ENCODE assay signal across 29 cellular contexts in the genomic region with DNA sequence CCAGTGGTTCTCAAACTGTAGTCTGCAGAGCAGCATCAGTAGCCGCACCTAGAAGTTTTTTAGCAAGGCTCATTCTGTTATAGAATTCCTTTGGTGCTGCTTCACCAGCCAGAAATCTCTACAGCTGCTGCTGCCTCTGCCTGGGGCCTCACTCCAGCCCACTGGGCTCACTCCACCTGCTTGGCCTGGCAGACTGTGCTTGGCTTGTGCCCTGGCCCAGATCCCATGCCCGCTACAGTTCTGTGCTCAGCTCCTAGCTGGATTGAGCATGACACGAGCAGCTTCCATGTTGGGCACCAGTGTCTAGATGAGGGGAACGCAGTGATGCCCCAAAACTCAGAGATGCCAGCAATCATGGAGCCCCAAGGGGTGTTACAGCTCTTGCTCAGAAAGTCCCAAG. TPM values are rescaled to one million over a fixed set of nuclear protein-coding genes. Genes with fewer than 3 reads are reported as not detected.
"Had no signal": no experiment of that assay in that cellular context is flagged by ENCODE, and none has a peak within 500 bp of the region (broad histone marks: within the 10 kb centered on the region; RNA-seq: fewer than 3 reads in every experiment).

No MANE protein-coding gene starts in this region.

- H3K36me3 Mint-ChIP-seq: activated CD4-positive, alpha-beta memory T cell treated with anti-CD3 and anti-CD28 coated beads for 36 hours; activated naive CD8-positive, alpha-beta T cell; WTC11 had no signal

- H3K4me3 ChIP-seq: cardiac muscle cell, MG63 had no signal

- H3K27ac Mint-ChIP-seq: activated CD4-positive, alpha-beta memory T cell treated with anti-CD3 and anti-CD28 coated beads for 36 hours; activated CD4-positive, alpha-beta T cell treated with anti-CD3 and anti-CD28 coated beads, Interleukin-2, amount 10 ng/mL, durations not matched to agents 7 days and 5 days; activated naive CD4-positive, alpha-beta T cell treated with anti-CD3 and anti-CD28 coated beads for 36 hours; activated naive CD8-positive, alpha-beta T cell; activated T-helper 17 cell treated with anti-CD3 and anti-CD28 coated beads, Interleukin-2, amount 50 U/mL, for 72 hours; T-helper 1 cell treated with Interleukin-12 subunit alpha and Interleukin-12 subunit beta and Interleukin-4 antibody, amounts not matched to agents 30 μg/mL and 1 μg/mL, for 36 hours; WTC11 had no signal

- H3K4me1 Mint-ChIP-seq: activated CD4-positive, alpha-beta T cell treated with anti-CD3 and anti-CD28 coated beads, Interleukin-2, amount 10 ng/mL, durations not matched to agents 7 days and 5 days; activated T-helper 17 cell treated with anti-CD3 and anti-CD28 coated beads, Interleukin-2, amount 50 U/mL, for 72 hours had no signal

- ATAC-seq: activated T-helper 17 cell treated with anti-CD3 and anti-CD28 coated beads, Interleukin-2, amount 50 U/mL, for 72 hours; Panc1; WTC11 had no signal

- DNase-seq: activated CD4-positive, alpha-beta memory T cell treated with anti-CD3 and anti-CD28 coated beads for 36 hours; activated CD4-positive, alpha-beta T cell treated with anti-CD3 and anti-CD28 coated beads for 1 hour; activated CD4-positive, alpha-beta T cell treated with anti-CD3 and anti-CD28 coated beads, Interleukin-2, amount 10 ng/mL, durations not matched to agents 7 days and 5 days; activated CD8-positive, alpha-beta memory T cell treated with anti-CD3 and anti-CD28 coated beads for 24 hours; activated gamma-delta T cell; activated naive CD4-positive, alpha-beta T cell treated with anti-CD3 and anti-CD28 coated beads for 36 hours; activated T-cell treated with anti-CD3 and anti-CD28 coated beads for 4 hours; activated T-cell treated with anti-CD3 and anti-CD28 coated beads, Interleukin-2, amount 50 U/mL, for 48 hours; brain microvascular endothelial cell; MG63; MV-4-11; NCI-H1092 treated with DMSO at 0.1 percent for 48 hours; NCI-H1436 treated with DMSO at 0.1 percent for 48 hours; NCI-H187; NCI-H2081; NCI-H510A treated with DMSO at 0.1 percent for 48 hours; NCI-H69; NK-92 treated with Interleukin-12 subunit alpha and Interleukin-12 subunit beta, amount 100 ng/mL, for 24 hours; OCI-M1; RPMI8226; SHP77 treated with DMSO at 0.1 percent for 48 hours; T-helper 9 cell had no signal

- H3K36me3 ChIP-seq: brain microvascular endothelial cell, cardiac muscle cell, MG63 had no signal

- H3K27ac ChIP-seq: brain microvascular endothelial cell, cardiac muscle cell, KMS-11 had no signal

- H3K9me3 ChIP-seq: MG63 had no signal

- H3K9me3 Mint-ChIP-seq: activated CD4-positive, alpha-beta T cell treated with anti-CD3 and anti-CD28 coated beads, Interleukin-2, amount 10 ng/mL, durations not matched to agents 7 days and 5 days had no signal

- H3K4me3 Mint-ChIP-seq: activated CD4-positive, alpha-beta memory T cell treated with anti-CD3 and anti-CD28 coated beads for 36 hours; activated CD4-positive, alpha-beta T cell treated with anti-CD3 and anti-CD28 coated beads, Interleukin-2, amount 10 ng/mL, durations not matched to agents 7 days and 5 days; activated naive CD4-positive, alpha-beta T cell treated with anti-CD3 and anti-CD28 coated beads for 36 hours; activated naive CD8-positive, alpha-beta T cell; activated T-helper 17 cell treated with anti-CD3 and anti-CD28 coated beads, Interleukin-2, amount 50 U/mL, for 72 hours; T-helper 1 cell treated with Interleukin-12 subunit alpha and Interleukin-12 subunit beta and Interleukin-4 antibody, amounts not matched to agents 30 μg/mL and 1 μg/mL, for 36 hours; WTC11 had no signal

- H3K27me3 ChIP-seq: brain microvascular endothelial cell, cardiac muscle cell had no signal

RNA-seq across cellular contexts. Expression of a gene that starts 22.6 kb away (rescaled TPM):
- total RNA-seq: activated CD4-positive, alpha-beta memory T cell treated with anti-CD3 and anti-CD28 coated beads for 36 hours; activated CD4-positive, alpha-beta T cell treated with anti-CD3 and anti-CD28 coated beads, Interleukin-2, amount 10 ng/mL, durations not matched to agents 7 days and 5 days; activated naive CD4-positive, alpha-beta T cell treated with anti-CD3 and anti-CD28 coated beads for 36 hours; activated T-helper 17 cell treated with anti-CD3 and anti-CD28 coated beads, Interleukin-2, amount 50 U/mL, for 72 hours had no signal
